ENCODE assay signal across 1 cellular context in genomic region chr10:44978570-44979280, GRCh38.
TF ChIP-seq lines count a peak whose summit lies in the region.

A gene with protein sequence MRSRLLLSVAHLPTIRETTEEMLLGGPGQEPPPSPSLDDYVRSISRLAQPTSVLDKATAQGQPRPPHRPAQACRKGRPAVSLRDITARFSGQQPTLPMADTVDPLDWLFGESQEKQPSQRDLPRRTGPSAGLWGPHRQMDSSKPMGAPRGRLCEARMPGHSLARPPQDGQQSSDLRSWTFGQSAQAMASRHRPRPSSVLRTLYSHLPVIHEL (minus strand): TSS chr10:44978809. CDS start chr10:44978030, 779 bp downstream.

TF ChIP-seq in HepG2, 621 proteins besides CTCF, POLR2A, EP300 and RAD21 (continued from another document and continues in another):
- no peak for TF ChIP-seq ZBTB46 (CRISPR knock-in tag; IDR thresholded peaks at IDR 0.05; ENCODE audit: borderline replicate concordance)
- TF ChIP-seq MAFK (conservative IDR thresholded peaks at IDR 0.05 in 1 of 2, IDR thresholded peaks at IDR 0.05 in 1 of 2; ENCODE audit: low read length in 2 of 2): 0 out of 4 replicates have a peak, but pooled peaks of 1 of the 2 experiments have one; percentile 9
- peak; percentile 16; the same call in 1 of the 2 replicates for TF ChIP-seq HDAC1 (CRISPR knock-in tag; IDR thresholded peaks at IDR 0.05)
- TF ChIP-seq ZNF709 (CRISPR knock-in tag; IDR thresholded peaks at IDR 0.05): peak; percentile 86; the same call in 1 of the 2 replicates
- no peak for TF ChIP-seq RBAK (CRISPR knock-in tag; IDR thresholded peaks at IDR 0.05)
- TF ChIP-seq ZNF570 (CRISPR knock-in tag; IDR thresholded peaks at IDR 0.05; ENCODE audit: borderline replicate concordance): no peak
- TF ChIP-seq ZNF138 (CRISPR knock-in tag; IDR thresholded peaks at IDR 0.05; ENCODE audit: low read depth): no peak
- peak; percentile 98 for TF ChIP-seq SALL1 (CRISPR knock-in tag; IDR thresholded peaks at IDR 0.05)
- TF ChIP-seq DMAP1 (CRISPR knock-in tag; IDR thresholded peaks at IDR 0.05): 0 out of 2 replicates have a peak, but pooled peaks have one; percentile 44
- TF ChIP-seq TRIM22 (IDR thresholded peaks at IDR 0.05): no peak
- TF ChIP-seq ZNF589 (CRISPR knock-in tag; conservative IDR thresholded peaks at IDR 0.05): no peak
- peak; percentile 90; the same call in 1 of the 2 replicates for TF ChIP-seq PBX3 (CRISPR knock-in tag; IDR thresholded peaks at IDR 0.05; ENCODE audit: borderline replicate concordance)
- no peak; the same call in 1 of the 2 replicates for TF ChIP-seq ZNF468 (CRISPR knock-in tag; IDR thresholded peaks at IDR 0.05)
- no peak for TF ChIP-seq FOXK2 (IDR thresholded peaks at IDR 0.05)
- peak; percentile 12; the same call in 1 of the 2 replicates for TF ChIP-seq STAG1 (CRISPR knock-in tag; IDR thresholded peaks at IDR 0.05)
- TF ChIP-seq AKNA (CRISPR knock-in tag; IDR thresholded peaks at IDR 0.05; ENCODE audit: borderline replicate concordance): no peak; the same call in 1 of the 2 replicates
- TF ChIP-seq, protein P1, sequence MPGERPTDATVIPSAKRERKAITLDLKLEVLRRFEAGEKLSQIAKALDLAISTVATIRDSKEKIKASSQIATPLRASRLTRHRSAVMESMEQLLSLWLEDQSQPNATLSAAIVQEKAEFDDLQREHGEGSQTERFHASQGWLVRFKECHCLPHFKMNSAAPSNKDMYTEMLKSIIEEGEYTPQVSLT (CRISPR knock-in tag; IDR thresholded peaks at IDR 0.05; ENCODE audit: borderline replicate concordance, low read depth): peak; percentile 15; the same call in 1 of the 2 replicates
- peak; percentile 93 for TF ChIP-seq ZNF609 (CRISPR knock-in tag; IDR thresholded peaks at IDR 0.05; ENCODE audit: borderline replicate concordance)
- TF ChIP-seq ZSCAN21 (CRISPR knock-in tag; IDR thresholded peaks at IDR 0.05; ENCODE audit: borderline replicate concordance): peak; percentile 81
- TF ChIP-seq ZBTB20 (CRISPR knock-in tag; IDR thresholded peaks at IDR 0.05; ENCODE audit: borderline replicate concordance, low read depth): 0 out of 2 replicates have a peak, but pooled peaks have one; percentile 78
- TF ChIP-seq, protein P2, sequence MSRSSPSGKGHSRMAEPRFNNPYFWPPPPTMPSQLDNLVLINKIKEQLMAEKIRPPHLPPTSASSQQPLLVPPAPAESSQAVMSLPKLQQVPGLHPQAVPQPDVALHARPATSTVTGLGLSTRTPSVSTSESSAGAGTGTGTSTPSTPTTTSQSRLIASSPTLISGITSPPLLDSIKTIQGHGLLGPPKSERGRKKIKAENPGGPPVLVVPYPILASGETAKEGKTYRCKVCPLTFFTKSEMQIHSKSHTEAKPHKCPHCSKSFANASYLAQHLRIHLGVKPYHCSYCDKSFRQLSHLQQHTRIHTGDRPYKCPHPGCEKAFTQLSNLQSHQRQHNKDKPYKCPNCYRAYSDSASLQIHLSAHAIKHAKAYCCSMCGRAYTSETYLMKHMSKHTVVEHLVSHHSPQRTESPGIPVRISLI (CRISPR knock-in tag; IDR thresholded peaks at IDR 0.05; ENCODE audit: borderline replicate concordance): peak; percentile 34; the same call in 1 of the 2 replicates
- peak; percentile 49 for TF ChIP-seq NFYB (CRISPR knock-in tag; IDR thresholded peaks at IDR 0.05)
- TF ChIP-seq, protein P3, sequence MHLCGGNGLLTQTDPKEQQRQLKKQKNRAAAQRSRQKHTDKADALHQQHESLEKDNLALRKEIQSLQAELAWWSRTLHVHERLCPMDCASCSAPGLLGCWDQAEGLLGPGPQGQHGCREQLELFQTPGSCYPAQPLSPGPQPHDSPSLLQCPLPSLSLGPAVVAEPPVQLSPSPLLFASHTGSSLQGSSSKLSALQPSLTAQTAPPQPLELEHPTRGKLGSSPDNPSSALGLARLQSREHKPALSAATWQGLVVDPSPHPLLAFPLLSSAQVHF (CRISPR knock-in tag; IDR thresholded peaks at IDR 0.05): no peak
- no peak for TF ChIP-seq ZNF20 (CRISPR knock-in tag; IDR thresholded peaks at IDR 0.05)
- TF ChIP-seq ZFP82 (CRISPR knock-in tag; IDR thresholded peaks at IDR 0.05; ENCODE audit: borderline replicate concordance): no peak
- peak; percentile 99 for TF ChIP-seq SMAD3 (CRISPR knock-in tag; IDR thresholded peaks at IDR 0.05)
- no peak for TF ChIP-seq ZNF646 (CRISPR knock-in tag; IDR thresholded peaks at IDR 0.05)
- TF ChIP-seq HNRNPK (IDR thresholded peaks at IDR 0.05; ENCODE audit: low read depth, low read length, poor library complexity, severe bottlenecking): no peak
- no peak; the same call in 1 of the 2 replicates for TF ChIP-seq ZBTB21 (CRISPR knock-in tag; IDR thresholded peaks at IDR 0.05)
- TF ChIP-seq ZNF773 (CRISPR knock-in tag; IDR thresholded peaks at IDR 0.05; ENCODE audit: borderline replicate concordance): no peak
- TF ChIP-seq AKAP8 (CRISPR knock-in tag; IDR thresholded peaks at IDR 0.05): peak; percentile 91
